1 cellular context compared by ENCODE assay signal in genomic region chr1:84827976-84828375, GRCh38.
TF ChIP-seq lines count a peak whose summit lies in the region.

No MANE protein-coding gene starts in this region.

TF ChIP-seq in GM23338, 12 proteins besides CTCF, POLR2A, EP300 and RAD21 (continued from another document):
- TF ChIP-seq ZNF462 (CRISPR knock-in tag; IDR thresholded peaks at IDR 0.05) (no peak), REST (IDR thresholded peaks at IDR 0.05; ENCODE audit: unreplicated experiment) (no peak), NANOG (IDR thresholded peaks at IDR 0.05; ENCODE audit: borderline replicate concordance) (no peak), POLR2AphosphoS5 (IDR thresholded peaks at IDR 0.05; ENCODE audit: low read depth) (no peak), EZH2phosphoT487 (IDR thresholded peaks at IDR 0.05; ENCODE audit: unreplicated experiment) (no peak), ZNF114 (CRISPR knock-in tag; IDR thresholded peaks at IDR 0.05) (no peak), STAT1 (IDR thresholded peaks at IDR 0.05; ENCODE audit: unreplicated experiment) (no peak), ZNF331 (CRISPR knock-in tag; IDR thresholded peaks at IDR 0.05; ENCODE audit: low read depth) (no peak), CREB1 (CRISPR knock-in tag; IDR thresholded peaks at IDR 0.05; ENCODE audit: low read depth) (no peak), EZH2 (IDR thresholded peaks at IDR 0.05; ENCODE audit: low read depth, unreplicated experiment) (no peak)
TF ChIP-seq in GM23338: peak in this region for 0.
